ENCODE assay signal across 17 cellular contexts in the genomic region with DNA sequence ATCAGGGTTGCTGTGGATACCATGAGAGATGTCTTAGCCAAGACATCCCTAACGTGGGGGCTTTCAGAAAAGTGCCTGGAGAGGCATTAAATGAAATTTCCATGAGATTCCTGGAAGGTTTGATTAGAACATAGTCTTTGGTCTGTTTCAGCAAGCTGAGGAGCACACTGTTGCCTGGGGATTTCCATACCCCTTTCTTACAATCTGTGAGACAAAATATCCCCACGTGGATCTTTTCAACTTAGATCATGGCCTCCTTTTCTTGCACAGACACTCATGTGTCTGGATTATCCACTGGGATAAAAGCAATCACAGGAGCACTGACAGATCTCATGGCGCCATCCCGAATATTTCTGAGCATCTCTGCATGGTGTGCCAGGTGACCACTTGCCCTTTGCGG. TPM values are rescaled to one million over a fixed set of nuclear protein-coding genes. Genes with fewer than 3 reads are reported as not detected.
DNase-seq lines count a peak whose midpoint lies in the region; ATAC-seq and TF ChIP-seq lines count a peak whose summit lies in the region.
"Had no signal": no experiment of that assay in that cellular context is flagged by ENCODE, and none has a peak within 500 bp of the region (broad histone marks: within the 10 kb centered on the region; RNA-seq: fewer than 3 reads in every experiment).

No MANE protein-coding gene starts in this region.

- H2BK5ac ChIP-seq in trophoblast cell (ENCODE audit: low read depth, low read length, poor library complexity), result no peak overlapping the region

- H3K9ac ChIP-seq in trophoblast cell (ENCODE audit: low read length) (no peak overlapping the region), smooth muscle cell (ENCODE audit: low read depth) (no peak overlapping the region)

- H3K27me3 Mint-ChIP-seq in activated naive CD8-positive, alpha-beta T cell, result no peaks in the 10 kb centered on the region
- no peaks in the 10 kb centered on the region for H3K27me3 Mint-ChIP-seq in activated naive CD8-positive, alpha-beta T cell treated with anti-CD3 and anti-CD28 coated beads, Interleukin-2, amount 50 U/mL, for 24 hours
- no peaks in the 10 kb centered on the region for H3K27me3 Mint-ChIP-seq in effector memory CD8-positive, alpha-beta T cell
- no peaks in the 10 kb centered on the region for H3K27me3 Mint-ChIP-seq in natural killer cell (ENCODE audit: low read depth in 2 of 2)
- H3K27me3 Mint-ChIP-seq: CD8-positive, alpha-beta memory T cell had no signal

- no peak overlapping the region for H4K8ac ChIP-seq in trophoblast cell (ENCODE audit: low read depth, low read length)

- no peak overlapping the region for H3K4ac ChIP-seq in trophoblast cell (ENCODE audit: low read depth, low read length)

- intact Hi-C loops in natural killer cell (cut with micrococcal nuclease), result no loop called here

- H2AK5ac ChIP-seq in trophoblast cell (ENCODE audit: low read length), result no peak overlapping the region

- H3K9me3 ChIP-seq in trophoblast cell (ENCODE audit: insufficient read depth, low read depth, low read length) (peaks cover 3% of the 10 kb centered on the region), smooth muscle cell (replicated peaks; ENCODE audit: low read depth) (no peaks in the 10 kb centered on the region)

- H3K4me3 ChIP-seq in trophoblast cell (ENCODE audit: low read depth, low read length) (peak overlapping the region; percentile 30), smooth muscle cell (no peak overlapping the region)

- no peak overlapping the region for H2BK12ac ChIP-seq in trophoblast cell (ENCODE audit: low read length)

- H3K27me3 ChIP-seq in trophoblast cell (ENCODE audit: insufficient read depth, low read length) (no peaks in the 10 kb centered on the region), smooth muscle cell (ENCODE audit: low read depth) (peaks cover 4% of the 10 kb centered on the region)

- no peak overlapping the region for H3K4me3 Mint-ChIP-seq in activated naive CD8-positive, alpha-beta T cell
- H3K4me3 Mint-ChIP-seq in activated naive CD8-positive, alpha-beta T cell treated with anti-CD3 and anti-CD28 coated beads, Interleukin-2, amount 50 U/mL, for 24 hours, result no peak overlapping the region
- H3K4me3 Mint-ChIP-seq in effector memory CD8-positive, alpha-beta T cell, result no peak overlapping the region
- no peak overlapping the region for H3K4me3 Mint-ChIP-seq in natural killer cell
- H3K4me3 Mint-ChIP-seq: CD4-positive, CD25-positive, alpha-beta regulatory T cell; HFFc6 had no signal

- no peaks in the 10 kb centered on the region for H3F3A ChIP-seq in smooth muscle cell (ENCODE audit: low read depth)

- DNase-seq in activated naive CD8-positive, alpha-beta T cell treated with anti-CD3 and anti-CD28 coated beads, Interleukin-2, amount 50 U/mL, for 24 hours, result no peak
- DNase-seq in effector memory CD8-positive, alpha-beta T cell, result no peak
- no peak for DNase-seq in trophoblast cell
- no peak for DNase-seq in natural killer cell
- DNase-seq in smooth muscle cell (lab: John Stamatoyannopoulos, UW; ENCODE audit: unreplicated experiment), result no peak
- no peak for DNase-seq in T1000 (lab: John Stamatoyannopoulos, UW)
- DNase-seq: 8988T; CD4-positive, CD25-positive, alpha-beta regulatory T cell; CD8-positive, alpha-beta memory T cell; DMS 273 treated with DMSO at 0.1 percent for 48 hours; GOT3 had no signal

- TF ChIP-seq CTCF in natural killer cell (IDR thresholded peaks at IDR 0.05), result no peak
- TF ChIP-seq CTCF in smooth muscle cell (IDR thresholded peaks at IDR 0.05; ENCODE audit: borderline replicate concordance, insufficient read depth, poor library complexity, severe bottlenecking), result no peak

- no CpG with 5 or more reads among the region's 5 CpGs for WGBS in trophoblast cell (ENCODE audit: extremely low coverage, insufficient coverage, insufficient read length)
- 78% methylated on average over 5 of the region's 5 CpGs for WGBS in smooth muscle cell (ENCODE audit: low lambda C conversion rate)

- H3K79me2 ChIP-seq in trophoblast cell (ENCODE audit: control insufficient read depth, insufficient read depth, low read length, poor library complexity) (no peaks in the 10 kb centered on the region), smooth muscle cell (ENCODE audit: low read depth) (no peaks in the 10 kb centered on the region)

- H4K20me1 ChIP-seq in smooth muscle cell (ENCODE audit: low read depth), result no peaks in the 10 kb centered on the region

- H3K27ac Mint-ChIP-seq in activated naive CD8-positive, alpha-beta T cell, result peak overlapping the region; percentile 28
- H3K27ac Mint-ChIP-seq in activated naive CD8-positive, alpha-beta T cell treated with anti-CD3 and anti-CD28 coated beads, Interleukin-2, amount 50 U/mL, for 24 hours, result no peak overlapping the region
- peak overlapping the region; percentile 44 to 47 for H3K27ac Mint-ChIP-seq in effector memory CD8-positive, alpha-beta T cell
- H3K27ac Mint-ChIP-seq in natural killer cell, result peak overlapping the region in 1 of 2 donors; percentile 46
- H3K27ac Mint-ChIP-seq: HFFc6 had no signal

- ATAC-seq in activated naive CD8-positive, alpha-beta T cell treated with anti-CD3 and anti-CD28 coated beads, Interleukin-2, amount 50 U/mL, for 24 hours, result no peak
- no peak for ATAC-seq in effector memory CD8-positive, alpha-beta T cell (replicated peaks)
- no peak for ATAC-seq in natural killer cell

- H4K91ac ChIP-seq in trophoblast cell (ENCODE audit: low read depth, low read length), result no peak overlapping the region

- H3K79me1 ChIP-seq in trophoblast cell (ENCODE audit: low read length), result no peaks in the 10 kb centered on the region

- H3K4me2 ChIP-seq in trophoblast cell (ENCODE audit: low read length) (no peak overlapping the region), smooth muscle cell (no peak overlapping the region)

- no peak overlapping the region for H3K14ac ChIP-seq in trophoblast cell (ENCODE audit: low read length)

- no peak overlapping the region for H3K18ac ChIP-seq in trophoblast cell (ENCODE audit: low read length)

- no peaks in the 10 kb centered on the region for H3K9me3 Mint-ChIP-seq in activated naive CD8-positive, alpha-beta T cell (ENCODE audit: low read depth)
- H3K9me3 Mint-ChIP-seq in activated naive CD8-positive, alpha-beta T cell treated with anti-CD3 and anti-CD28 coated beads, Interleukin-2, amount 50 U/mL, for 24 hours, result no peaks in the 10 kb centered on the region
- H3K9me3 Mint-ChIP-seq in effector memory CD8-positive, alpha-beta T cell, result no peaks in the 10 kb centered on the region
- H3K9me3 Mint-ChIP-seq in natural killer cell, result no peaks in the 10 kb centered on the region
- H3K9me3 Mint-ChIP-seq: CD8-positive, alpha-beta memory T cell; HFFc6 had no signal

- no peaks in the 10 kb centered on the region for H3K36me3 Mint-ChIP-seq in activated naive CD8-positive, alpha-beta T cell
- H3K36me3 Mint-ChIP-seq in activated naive CD8-positive, alpha-beta T cell treated with anti-CD3 and anti-CD28 coated beads, Interleukin-2, amount 50 U/mL, for 24 hours (ENCODE audit: low read depth), result no peaks in the 10 kb centered on the region
- peaks cover 5% of the 10 kb centered on the region for H3K36me3 Mint-ChIP-seq in effector memory CD8-positive, alpha-beta T cell (ENCODE audit: insufficient read depth)
- H3K36me3 Mint-ChIP-seq in natural killer cell, result no peaks in the 10 kb centered on the region
- H3K36me3 Mint-ChIP-seq: CD4-positive, CD25-positive, alpha-beta regulatory T cell; CD8-positive, alpha-beta memory T cell had no signal

- H3K4me1 ChIP-seq in trophoblast cell (ENCODE audit: control insufficient read depth in 1 of 2, insufficient read depth in 2 of 2, low read length in 2 of 2), result no peaks in the 10 kb centered on the region
- H3K4me1 ChIP-seq in smooth muscle cell (ENCODE audit: low read depth), result no peaks in the 10 kb centered on the region

- H3K4me1 Mint-ChIP-seq in activated naive CD8-positive, alpha-beta T cell (ENCODE audit: low read depth), result peaks cover 26% of the 10 kb centered on the region
- H3K4me1 Mint-ChIP-seq in activated naive CD8-positive, alpha-beta T cell treated with anti-CD3 and anti-CD28 coated beads, Interleukin-2, amount 50 U/mL, for 24 hours, result peaks cover 23% of the 10 kb centered on the region
- H3K4me1 Mint-ChIP-seq in effector memory CD8-positive, alpha-beta T cell (ENCODE audit: low read depth in 2 of 2), result peaks cover 25 to 26% of the 10 kb centered on the region in 2 donors
- peaks cover 27% of the 10 kb centered on the region in 2 donors for H3K4me1 Mint-ChIP-seq in natural killer cell

- H3K27ac ChIP-seq in trophoblast cell (ENCODE audit: low read depth, low read length), result no peak overlapping the region
- H3K27ac ChIP-seq in smooth muscle cell (ENCODE audit: low read depth), result no peak overlapping the region

- no peak overlapping the region for H4K12ac ChIP-seq in trophoblast cell (ENCODE audit: low read depth, low read length)

- no peak overlapping the region for H2BK120ac ChIP-seq in trophoblast cell (ENCODE audit: insufficient read depth, low read length, poor library complexity)

- H2AFZ ChIP-seq in trophoblast cell (ENCODE audit: insufficient read depth, low read length, poor library complexity) (no peak overlapping the region), smooth muscle cell (ENCODE audit: low read depth) (no peak overlapping the region)

- no peaks in the 10 kb centered on the region for H3K36me3 ChIP-seq in trophoblast cell (ENCODE audit: control insufficient read depth in 1 of 2, insufficient read depth in 2 of 2, low read length in 2 of 2)
- no peaks in the 10 kb centered on the region for H3K36me3 ChIP-seq in smooth muscle cell (ENCODE audit: low read depth)

- no peak overlapping the region for H3K23ac ChIP-seq in trophoblast cell (ENCODE audit: low read length)

RNA-seq across cellular contexts. Expression of a gene that starts 41.7 kb away (rescaled TPM):
- polyA plus RNA-seq in trophoblast cell (2013), result not detected in 2 replicates
- not detected for total RNA-seq in natural killer cell
- not detected in 2 replicates for total RNA-seq in smooth muscle cell
- not detected in 2 replicates for polyA plus RNA-seq in smooth muscle cell
- total RNA-seq: A673; CD4-positive, CD25-positive, alpha-beta regulatory T cell; CD8-positive, alpha-beta memory T cell; H7; HFFc6; IMR-90 had no signal
- polyA plus RNA-seq: AG04450; CD4-positive, CD25-positive, alpha-beta regulatory T cell; CD8-positive, alpha-beta memory T cell; IMR-90 had no signal
